In the genomic region with DNA sequence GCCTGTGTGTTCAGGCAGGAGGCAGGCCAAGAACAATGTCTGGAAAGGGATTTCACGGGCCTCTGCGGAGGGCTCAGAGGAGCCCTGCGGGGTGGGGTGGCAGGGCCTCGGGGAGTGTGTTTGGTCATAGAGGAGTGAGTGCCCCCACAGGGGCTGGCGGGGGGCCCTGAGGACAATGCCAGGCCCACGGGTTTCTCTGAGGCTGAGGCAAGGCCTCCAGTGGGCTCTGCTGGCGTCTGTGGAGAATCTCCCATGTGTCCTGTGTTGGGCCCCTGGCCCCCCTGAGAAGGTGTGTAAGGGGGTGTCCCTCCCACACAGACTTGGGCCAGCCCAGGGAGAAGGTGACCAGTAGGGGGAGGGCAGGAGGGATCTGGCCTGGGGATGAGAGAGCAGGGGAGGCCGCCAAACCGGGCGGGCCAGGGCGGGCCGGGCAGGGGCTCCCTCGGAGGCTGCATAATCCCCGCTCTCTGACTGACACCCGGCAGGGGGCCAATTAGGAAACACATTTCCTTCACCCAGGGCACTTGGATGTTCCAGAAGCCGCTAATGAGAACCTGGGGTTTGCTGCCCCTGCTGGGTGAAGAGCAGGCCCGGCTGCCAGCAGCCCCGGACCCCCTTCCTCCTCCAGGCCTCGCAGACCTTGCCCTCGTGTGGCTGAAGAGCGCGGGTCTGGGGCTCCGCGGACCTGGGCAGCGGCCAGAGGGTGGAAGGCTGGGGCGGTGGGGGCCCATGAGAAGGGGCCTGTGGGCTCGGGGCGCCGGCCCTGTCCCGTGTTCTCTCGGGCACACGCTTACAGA, we compare ENCODE assay signal across 1 cellular context.
TF ChIP-seq lines count a peak whose summit lies in the region.

No MANE protein-coding gene starts in this region.

TF ChIP-seq in GM23338, 12 proteins besides CTCF, POLR2A, EP300 and RAD21:
- TF ChIP-seq, protein P1, sequence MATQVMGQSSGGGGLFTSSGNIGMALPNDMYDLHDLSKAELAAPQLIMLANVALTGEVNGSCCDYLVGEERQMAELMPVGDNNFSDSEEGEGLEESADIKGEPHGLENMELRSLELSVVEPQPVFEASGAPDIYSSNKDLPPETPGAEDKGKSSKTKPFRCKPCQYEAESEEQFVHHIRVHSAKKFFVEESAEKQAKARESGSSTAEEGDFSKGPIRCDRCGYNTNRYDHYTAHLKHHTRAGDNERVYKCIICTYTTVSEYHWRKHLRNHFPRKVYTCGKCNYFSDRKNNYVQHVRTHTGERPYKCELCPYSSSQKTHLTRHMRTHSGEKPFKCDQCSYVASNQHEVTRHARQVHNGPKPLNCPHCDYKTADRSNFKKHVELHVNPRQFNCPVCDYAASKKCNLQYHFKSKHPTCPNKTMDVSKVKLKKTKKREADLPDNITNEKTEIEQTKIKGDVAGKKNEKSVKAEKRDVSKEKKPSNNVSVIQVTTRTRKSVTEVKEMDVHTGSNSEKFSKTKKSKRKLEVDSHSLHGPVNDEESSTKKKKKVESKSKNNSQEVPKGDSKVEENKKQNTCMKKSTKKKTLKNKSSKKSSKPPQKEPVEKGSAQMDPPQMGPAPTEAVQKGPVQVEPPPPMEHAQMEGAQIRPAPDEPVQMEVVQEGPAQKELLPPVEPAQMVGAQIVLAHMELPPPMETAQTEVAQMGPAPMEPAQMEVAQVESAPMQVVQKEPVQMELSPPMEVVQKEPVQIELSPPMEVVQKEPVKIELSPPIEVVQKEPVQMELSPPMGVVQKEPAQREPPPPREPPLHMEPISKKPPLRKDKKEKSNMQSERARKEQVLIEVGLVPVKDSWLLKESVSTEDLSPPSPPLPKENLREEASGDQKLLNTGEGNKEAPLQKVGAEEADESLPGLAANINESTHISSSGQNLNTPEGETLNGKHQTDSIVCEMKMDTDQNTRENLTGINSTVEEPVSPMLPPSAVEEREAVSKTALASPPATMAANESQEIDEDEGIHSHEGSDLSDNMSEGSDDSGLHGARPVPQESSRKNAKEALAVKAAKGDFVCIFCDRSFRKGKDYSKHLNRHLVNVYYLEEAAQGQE (IDR thresholded peaks at IDR 0.05; ENCODE audit: unreplicated experiment): no peak
- TF ChIP-seq POLR2AphosphoS5 (IDR thresholded peaks at IDR 0.05; ENCODE audit: low read depth) (no peak), CREB1 (CRISPR knock-in tag; IDR thresholded peaks at IDR 0.05; ENCODE audit: low read depth) (no peak), STAT1 (IDR thresholded peaks at IDR 0.05; ENCODE audit: unreplicated experiment) (no peak), NANOG (IDR thresholded peaks at IDR 0.05; ENCODE audit: borderline replicate concordance) (no peak), ZNF114 (CRISPR knock-in tag; IDR thresholded peaks at IDR 0.05) (no peak), EZH2 (IDR thresholded peaks at IDR 0.05; ENCODE audit: low read depth, unreplicated experiment) (no peak), JUNB (IDR thresholded peaks at IDR 0.05; ENCODE audit: unreplicated experiment) (no peak), EZH2phosphoT487 (IDR thresholded peaks at IDR 0.05; ENCODE audit: unreplicated experiment) (no peak), ZNF331 (CRISPR knock-in tag; IDR thresholded peaks at IDR 0.05; ENCODE audit: low read depth) (no peak)
- TF ChIP-seq, protein P2, sequence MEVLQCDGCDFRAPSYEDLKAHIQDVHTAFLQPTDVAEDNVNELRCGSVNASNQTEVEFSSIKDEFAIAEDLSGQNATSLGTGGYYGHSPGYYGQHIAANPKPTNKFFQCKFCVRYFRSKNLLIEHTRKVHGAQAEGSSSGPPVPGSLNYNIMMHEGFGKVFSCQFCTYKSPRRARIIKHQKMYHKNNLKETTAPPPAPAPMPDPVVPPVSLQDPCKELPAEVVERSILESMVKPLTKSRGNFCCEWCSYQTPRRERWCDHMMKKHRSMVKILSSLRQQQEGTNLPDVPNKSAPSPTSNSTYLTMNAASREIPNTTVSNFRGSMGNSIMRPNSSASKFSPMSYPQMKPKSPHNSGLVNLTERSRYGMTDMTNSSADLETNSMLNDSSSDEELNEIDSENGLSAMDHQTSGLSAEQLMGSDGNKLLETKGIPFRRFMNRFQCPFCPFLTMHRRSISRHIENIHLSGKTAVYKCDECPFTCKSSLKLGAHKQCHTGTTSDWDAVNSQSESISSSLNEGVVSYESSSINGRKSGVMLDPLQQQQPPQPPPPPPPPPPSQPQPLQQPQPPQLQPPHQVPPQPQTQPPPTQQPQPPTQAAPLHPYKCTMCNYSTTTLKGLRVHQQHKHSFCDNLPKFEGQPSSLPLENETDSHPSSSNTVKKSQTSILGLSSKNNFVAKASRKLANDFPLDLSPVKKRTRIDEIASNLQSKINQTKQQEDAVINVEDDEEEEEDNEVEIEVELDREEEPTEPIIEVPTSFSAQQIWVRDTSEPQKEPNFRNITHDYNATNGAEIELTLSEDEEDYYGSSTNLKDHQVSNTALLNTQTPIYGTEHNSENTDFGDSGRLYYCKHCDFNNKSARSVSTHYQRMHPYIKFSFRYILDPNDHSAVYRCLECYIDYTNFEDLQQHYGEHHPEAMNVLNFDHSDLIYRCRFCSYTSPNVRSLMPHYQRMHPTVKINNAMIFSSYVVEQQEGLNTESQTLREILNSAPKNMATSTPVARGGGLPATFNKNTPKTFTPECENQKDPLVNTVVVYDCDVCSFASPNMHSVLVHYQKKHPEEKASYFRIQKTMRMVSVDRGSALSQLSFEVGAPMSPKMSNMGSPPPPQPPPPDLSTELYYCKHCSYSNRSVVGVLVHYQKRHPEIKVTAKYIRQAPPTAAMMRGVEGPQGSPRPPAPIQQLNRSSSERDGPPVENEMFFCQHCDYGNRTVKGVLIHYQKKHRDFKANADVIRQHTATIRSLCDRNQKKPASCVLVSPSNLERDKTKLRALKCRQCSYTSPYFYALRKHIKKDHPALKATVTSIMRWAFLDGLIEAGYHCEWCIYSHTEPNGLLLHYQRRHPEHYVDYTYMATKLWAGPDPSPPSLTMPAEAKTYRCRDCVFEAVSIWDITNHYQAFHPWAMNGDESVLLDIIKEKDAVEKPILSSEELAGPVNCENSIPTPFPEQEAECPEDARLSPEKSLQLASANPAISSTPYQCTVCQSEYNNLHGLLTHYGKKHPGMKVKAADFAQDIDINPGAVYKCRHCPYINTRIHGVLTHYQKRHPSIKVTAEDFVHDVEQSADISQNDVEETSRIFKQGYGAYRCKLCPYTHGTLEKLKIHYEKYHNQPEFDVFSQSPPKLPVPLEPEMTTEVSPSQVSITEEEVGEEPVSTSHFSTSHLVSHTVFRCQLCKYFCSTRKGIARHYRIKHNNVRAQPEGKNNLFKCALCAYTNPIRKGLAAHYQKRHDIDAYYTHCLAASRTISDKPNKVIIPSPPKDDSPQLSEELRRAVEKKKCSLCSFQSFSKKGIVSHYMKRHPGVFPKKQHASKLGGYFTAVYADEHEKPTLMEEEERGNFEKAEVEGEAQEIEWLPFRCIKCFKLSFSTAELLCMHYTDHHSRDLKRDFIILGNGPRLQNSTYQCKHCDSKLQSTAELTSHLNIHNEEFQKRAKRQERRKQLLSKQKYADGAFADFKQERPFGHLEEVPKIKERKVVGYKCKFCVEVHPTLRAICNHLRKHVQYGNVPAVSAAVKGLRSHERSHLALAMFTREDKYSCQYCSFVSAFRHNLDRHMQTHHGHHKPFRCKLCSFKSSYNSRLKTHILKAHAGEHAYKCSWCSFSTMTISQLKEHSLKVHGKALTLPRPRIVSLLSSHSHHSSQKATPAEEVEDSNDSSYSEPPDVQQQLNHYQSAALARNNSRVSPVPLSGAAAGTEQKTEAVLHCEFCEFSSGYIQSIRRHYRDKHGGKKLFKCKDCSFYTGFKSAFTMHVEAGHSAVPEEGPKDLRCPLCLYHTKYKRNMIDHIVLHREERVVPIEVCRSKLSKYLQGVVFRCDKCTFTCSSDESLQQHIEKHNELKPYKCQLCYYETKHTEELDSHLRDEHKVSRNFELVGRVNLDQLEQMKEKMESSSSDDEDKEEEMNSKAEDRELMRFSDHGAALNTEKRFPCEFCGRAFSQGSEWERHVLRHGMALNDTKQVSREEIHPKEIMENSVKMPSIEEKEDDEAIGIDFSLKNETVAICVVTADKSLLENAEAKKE (CRISPR knock-in tag; IDR thresholded peaks at IDR 0.05): no peak
- TF ChIP-seq, protein P3, sequence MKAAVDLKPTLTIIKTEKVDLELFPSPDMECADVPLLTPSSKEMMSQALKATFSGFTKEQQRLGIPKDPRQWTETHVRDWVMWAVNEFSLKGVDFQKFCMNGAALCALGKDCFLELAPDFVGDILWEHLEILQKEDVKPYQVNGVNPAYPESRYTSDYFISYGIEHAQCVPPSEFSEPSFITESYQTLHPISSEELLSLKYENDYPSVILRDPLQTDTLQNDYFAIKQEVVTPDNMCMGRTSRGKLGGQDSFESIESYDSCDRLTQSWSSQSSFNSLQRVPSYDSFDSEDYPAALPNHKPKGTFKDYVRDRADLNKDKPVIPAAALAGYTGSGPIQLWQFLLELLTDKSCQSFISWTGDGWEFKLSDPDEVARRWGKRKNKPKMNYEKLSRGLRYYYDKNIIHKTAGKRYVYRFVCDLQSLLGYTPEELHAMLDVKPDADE (IDR thresholded peaks at IDR 0.05): no peak
TF ChIP-seq in GM23338: peak in this region for 0.
